In the genomic region with DNA sequence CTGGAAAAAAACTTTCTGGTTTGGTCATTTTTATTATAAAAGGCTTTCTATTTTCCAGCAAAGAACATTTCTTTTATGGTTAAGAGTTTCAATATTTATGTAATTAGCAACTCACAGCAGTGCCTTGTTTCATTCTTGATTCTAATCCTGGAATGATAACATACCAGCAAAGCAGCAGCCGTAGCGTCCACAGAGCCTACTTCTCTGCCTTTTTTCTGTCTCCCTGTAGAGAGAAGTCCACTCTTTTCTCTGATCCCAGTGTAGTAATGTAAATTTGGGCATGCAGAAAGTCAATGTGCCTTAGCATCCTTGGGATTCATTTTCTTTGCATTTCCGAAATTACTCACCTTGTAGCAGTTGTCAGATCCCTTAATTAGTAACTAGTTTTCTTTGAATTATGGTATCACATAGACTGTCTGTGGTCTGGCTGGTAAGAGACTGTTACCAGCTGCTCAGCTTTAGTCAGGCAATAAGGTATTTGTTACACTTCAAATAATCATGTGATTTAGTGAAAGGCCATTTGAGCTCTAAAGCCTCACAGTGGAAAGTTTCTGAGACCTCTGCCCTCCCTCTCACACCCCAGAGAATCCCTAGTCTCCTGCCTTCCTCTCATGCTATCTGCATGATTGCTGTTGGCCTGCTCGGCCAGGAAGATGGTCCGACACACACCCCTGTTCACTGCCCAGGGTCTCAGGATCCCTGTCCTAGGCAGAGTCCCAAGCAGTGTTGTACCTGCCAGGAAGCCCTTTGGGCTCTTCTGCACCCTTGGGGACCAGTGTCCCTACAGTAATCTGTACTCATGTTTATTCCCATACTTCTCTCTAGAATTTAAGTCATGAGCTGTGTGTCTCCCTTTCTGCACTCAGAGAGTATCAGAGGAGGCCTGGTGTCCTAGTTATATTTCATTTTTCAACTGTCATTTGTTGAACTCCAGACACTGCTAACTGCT, we compare ENCODE assay signal across 9 cellular contexts.
DNase-seq lines count a peak whose midpoint lies in the region; ATAC-seq and TF ChIP-seq lines count a peak whose summit lies in the region.
"Had no signal": no experiment of that assay in that cellular context is flagged by ENCODE, and none has a peak within 500 bp of the region (broad histone marks: within the 10 kb centered on the region; RNA-seq: fewer than 3 reads in every experiment).

No MANE protein-coding gene starts in this region.

- peak; percentile 89 for DNase-seq in LHCN-M2 (ENCODE audit: low read depth)
- DNase-seq in cerebellar nuclear complex (lab: John Stamatoyannopoulos, UW) = no peak
- no peak for DNase-seq in Peyer's patch
- no peak for DNase-seq in occipital lobe (lab: John Stamatoyannopoulos, UW)
- DNase-seq in dorsolateral prefrontal cortex = no peak
- DNase-seq: H9 had no signal

- ATAC-seq in GM18867 (IDR thresholded peaks at IDR 0.05; ENCODE audit: unreplicated experiment) (peak; percentile 91), GM21825 (IDR thresholded peaks at IDR 0.05; ENCODE audit: unreplicated experiment) (peak; percentile 81)

- H3K9ac ChIP-seq in parathyroid adenoma = no peak overlapping the region

- H3K4me1 ChIP-seq in parathyroid adenoma (peaks cover 15% of the 10 kb centered on the region), Peyer's patch (peaks cover 0 to 26% (median 2%) of the 10 kb centered on the region in 4 donors)

- intact Hi-C loops in dorsolateral prefrontal cortex (cut with DNase I) = no loop called here

- H3K27ac ChIP-seq in parathyroid adenoma = peak overlapping the region; percentile 36
- H3K27ac ChIP-seq in Peyer's patch = no peak overlapping the region
- H3K27ac ChIP-seq in dorsolateral prefrontal cortex = peak overlapping the region in 1 of 59 donors; percentile 6

- no peaks in the 10 kb centered on the region for H3K27me3 ChIP-seq in parathyroid adenoma (ENCODE audit: control insufficient read depth, insufficient read depth, low read length)
- H3K27me3 ChIP-seq in Peyer's patch = no peaks in the 10 kb centered on the region
- peaks cover 0 to 9% (median 0%) of the 10 kb centered on the region in 45 donors for H3K27me3 ChIP-seq in dorsolateral prefrontal cortex

- TF ChIP-seq CTCF in parathyroid adenoma (IDR thresholded peaks at IDR 0.05) (no peak), Peyer's patch (IDR thresholded peaks at IDR 0.05) (no peak), dorsolateral prefrontal cortex (IDR thresholded peaks at IDR 0.05 in 54 of 56, conservative IDR thresholded peaks at IDR 0.05 in 2 of 56; ENCODE audit: low read depth in 1 of 56, partially characterized antibody in 56 of 56) (no peak)

- H3K9me3 ChIP-seq in parathyroid adenoma (ENCODE audit: control insufficient read depth, low read length) (no peaks in the 10 kb centered on the region), Peyer's patch (no peaks in the 10 kb centered on the region)

- H3K4me3 ChIP-seq in parathyroid adenoma (ENCODE audit: low read depth, low read length) (no peak overlapping the region), Peyer's patch (no peak overlapping the region), dorsolateral prefrontal cortex (no peak overlapping the region)

- H2AFZ ChIP-seq in parathyroid adenoma = no peak overlapping the region

- H3K36me3 ChIP-seq in parathyroid adenoma (ENCODE audit: control insufficient read depth, insufficient read depth, low read length) = no peaks in the 10 kb centered on the region
- H3K36me3 ChIP-seq in Peyer's patch = no peaks in the 10 kb centered on the region

- no peak overlapping the region for H3K4me2 ChIP-seq in parathyroid adenoma (ENCODE audit: low read length)

- no peak for TF ChIP-seq POLR2A in Peyer's patch (IDR thresholded peaks at IDR 0.05)

- H3K79me2 ChIP-seq in parathyroid adenoma = peaks cover 12% of the 10 kb centered on the region
